Comparison of ENCODE assay signal across 8 cellular contexts in genomic region chr4:85725727-85726170, GRCh38.
A peak's percentile ranks its signal among the peaks of the same experiment; 100 is the strongest.
DNase-seq lines count a peak whose midpoint lies in the region; ATAC-seq and TF ChIP-seq lines count a peak whose summit lies in the region.

No MANE protein-coding gene starts in this region.

- WGBS in gastroesophageal sphincter (ENCODE audit: low coverage in 1 of 2), 2 donors, result 0 to 56% methylated on average over 1 of the region's 2 CpGs
- 70% methylated on average over 2 of the region's 2 CpGs for WGBS in suprapubic skin

- H3K27ac Mint-ChIP-seq in chondrocyte (ENCODE audit: unreplicated experiment), result no peak overlapping the region

- H3K4me1 Mint-ChIP-seq in chondrocyte (ENCODE audit: low read depth), result peaks cover 25% of the 10 kb centered on the region

- DNase-seq in GM13976 (ENCODE audit: low spot score), result peak; percentile 19
- peak; percentile 81 for DNase-seq in NB4 (ENCODE audit: low read depth)
- no peak for DNase-seq in suprapubic skin (ENCODE audit: low spot score in 2 of 2)
- no peak for DNase-seq in chondrocyte (ENCODE audit: low spot score)
- no peak for DNase-seq in activated CD8-positive, alpha-beta memory T cell treated with anti-CD3 and anti-CD28 coated beads, Interleukin-2, amount 50 U/mL, for 4 hours
- no peak for DNase-seq in activated naive CD4-positive, alpha-beta T cell (lab: John Stamatoyannopoulos, UW)

- no peak overlapping the region for H3K4me3 Mint-ChIP-seq in chondrocyte (ENCODE audit: unreplicated experiment)

- no peaks in the 10 kb centered on the region for H3K27me3 Mint-ChIP-seq in chondrocyte (ENCODE audit: low read depth)

- H3K36me3 Mint-ChIP-seq in chondrocyte (ENCODE audit: low read depth), result no peaks in the 10 kb centered on the region

- in situ Hi-C loops in GM13976 (cut with MboI; ENCODE audit: low sequenced_read_pairs, unreplicated experiment), result no loop called here

- H3K27me3 ChIP-seq in gastroesophageal sphincter, result no peaks in the 10 kb centered on the region
- H3K27me3 ChIP-seq in suprapubic skin, result no peaks in the 10 kb centered on the region

- H3K4me3 ChIP-seq in NB4 (ENCODE audit: low read depth, low read length), result no peak overlapping the region
- H3K4me3 ChIP-seq in gastroesophageal sphincter, result no peak overlapping the region
- H3K4me3 ChIP-seq in suprapubic skin, result no peak overlapping the region

- TF ChIP-seq EP300 in gastroesophageal sphincter (IDR thresholded peaks at IDR 0.05) (no peak), suprapubic skin (IDR thresholded peaks at IDR 0.05) (no peak)

- no peaks in the 10 kb centered on the region for H3K36me3 ChIP-seq in gastroesophageal sphincter
- H3K36me3 ChIP-seq in suprapubic skin, result no peaks in the 10 kb centered on the region

- no peak for TF ChIP-seq POLR2A in NB4 (IDR thresholded peaks at IDR 0.05; ENCODE audit: extremely low read depth, insufficient read length)
- TF ChIP-seq POLR2A in gastroesophageal sphincter (IDR thresholded peaks at IDR 0.05), result no peak
- TF ChIP-seq POLR2A in suprapubic skin (IDR thresholded peaks at IDR 0.05), result no peak

- peak; percentile 87 for ATAC-seq in HG02588 (IDR thresholded peaks at IDR 0.05; ENCODE audit: unreplicated experiment)
- peak; percentile 57 for ATAC-seq in gastroesophageal sphincter

- peak overlapping the region in 3 of 4 donors; percentile 25 to 49 (median 47) for H3K27ac ChIP-seq in gastroesophageal sphincter
- H3K27ac ChIP-seq in suprapubic skin, result peak overlapping the region; percentile 60

- H3K4me1 ChIP-seq in gastroesophageal sphincter, result peaks cover 0 to 16% (median 0%) of the 10 kb centered on the region in 3 donors
- peaks cover 26% of the 10 kb centered on the region for H3K4me1 ChIP-seq in suprapubic skin

- H3K9me3 Mint-ChIP-seq in chondrocyte (ENCODE audit: low read depth), result no peaks in the 10 kb centered on the region

- no peak for TF ChIP-seq CTCF in GM13976 (IDR thresholded peaks at IDR 0.05; ENCODE audit: borderline replicate concordance, control extremely low read depth, extremely low read depth, insufficient read depth, missing control alignments)
- no peak for TF ChIP-seq CTCF in NB4 (IDR thresholded peaks at IDR 0.05; ENCODE audit: low read depth, low read length)
- TF ChIP-seq CTCF in gastroesophageal sphincter (IDR thresholded peaks at IDR 0.05), result no peak
- TF ChIP-seq CTCF in suprapubic skin (IDR thresholded peaks at IDR 0.05), result no peak
- TF ChIP-seq CTCF in chondrocyte (IDR thresholded peaks at IDR 0.05), result no peak

- H3K9me3 ChIP-seq in gastroesophageal sphincter (no peaks in the 10 kb centered on the region), suprapubic skin (no peaks in the 10 kb centered on the region)

Comparison
In these comparisons a context has a peak if more than half of its experiments do, and no peak if none do; other contexts are left out.
1. DNase-seq: peak in GM13976 (single experiment) and NB4 (single experiment); none in suprapubic skin (0 of 2), chondrocyte (single experiment), activated CD8-positive, alpha-beta memory T cell treated with anti-CD3 and anti-CD28 coated beads, Interleukin-2, amount 50 U/mL, for 4 hours (single experiment) and activated naive CD4-positive, alpha-beta T cell (0 of 4).